In the genomic region with DNA sequence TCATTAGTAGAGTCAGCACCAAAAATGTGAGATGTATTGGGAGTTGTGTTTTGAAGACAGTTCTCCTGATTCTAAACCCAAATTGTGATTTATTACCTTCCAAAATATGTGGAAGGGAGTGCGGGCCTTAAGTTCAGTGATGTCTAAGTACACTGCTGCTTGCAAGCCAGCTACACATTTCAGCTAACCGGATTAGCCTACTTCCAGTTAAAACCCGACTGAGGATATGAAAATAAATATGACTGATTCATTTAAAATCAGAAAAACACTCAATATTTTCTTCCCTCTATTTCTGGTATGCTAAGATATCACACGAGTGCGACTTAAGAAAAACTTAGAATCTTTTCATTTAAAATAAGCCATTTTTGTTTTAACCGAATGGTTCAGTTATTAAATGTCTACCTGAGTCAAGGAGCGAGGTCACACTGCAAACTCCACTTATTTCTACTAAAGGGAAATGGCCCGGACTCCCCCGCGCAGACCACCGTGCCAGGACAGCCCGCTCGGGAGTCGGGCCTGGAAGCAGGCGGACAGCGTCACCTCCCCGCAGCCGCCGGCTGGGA, we compare ENCODE assay signal across 7 cellular contexts. TPM values are rescaled to one million over a fixed set of nuclear protein-coding genes. Genes with fewer than 3 reads are reported as not detected.
DNase-seq lines count a peak whose midpoint lies in the region; ATAC-seq and TF ChIP-seq lines count a peak whose summit lies in the region.

No MANE protein-coding gene starts in this region.

- TF ChIP-seq CTCF in HFF-Myc (IDR thresholded peaks at IDR 0.05; ENCODE audit: low read depth, low read length, missing control alignments) (no peak), fibroblast of villous mesenchyme (IDR thresholded peaks at IDR 0.05; ENCODE audit: insufficient read depth, low read depth, low read length) (no peak), progenitor cell of endocrine pancreas (IDR thresholded peaks at IDR 0.05; ENCODE audit: unreplicated experiment) (no peak)

- H3K27me3 Mint-ChIP-seq in progenitor cell of endocrine pancreas: peaks cover 43% of the 10 kb centered on the region

- H3K4me1 Mint-ChIP-seq in progenitor cell of endocrine pancreas (ENCODE audit: low read depth): peaks cover 2% of the 10 kb centered on the region

- H3K4me3 ChIP-seq in HFF-Myc (replicated peaks; ENCODE audit: low read depth, low read length): peak overlapping the region; percentile 91
- H3K4me3 ChIP-seq in fibroblast of villous mesenchyme (ENCODE audit: low read depth, low read length): peak overlapping the region; percentile 100

- H3K4me3 Mint-ChIP-seq in progenitor cell of endocrine pancreas (ENCODE audit: low read depth): peak overlapping the region; percentile 77

- peaks cover 4% of the 10 kb centered on the region for H3K9me3 Mint-ChIP-seq in progenitor cell of endocrine pancreas (ENCODE audit: low read depth)

- ATAC-seq in GM19455 (IDR thresholded peaks at IDR 0.05; ENCODE audit: unreplicated experiment): no peak

- H3K27ac Mint-ChIP-seq in progenitor cell of endocrine pancreas: peak overlapping the region; percentile 76

- no peaks in the 10 kb centered on the region for H3K36me3 Mint-ChIP-seq in progenitor cell of endocrine pancreas (ENCODE audit: insufficient read depth)

- DNase-seq in HFF-Myc (ENCODE audit: extremely low read depth, low read depth) (no peak), SW480 (ENCODE audit: low spot score) (peak; percentile 46), fibroblast of villous mesenchyme (ENCODE audit: low read depth) (peak; percentile 40), progenitor cell of endocrine pancreas (ENCODE audit: low spot score, unreplicated experiment) (no peak), pons (ENCODE audit: low spot score) (no peak), glomerular visceral epithelial cell (ENCODE audit: extremely low spot score) (no peak)

RNA-seq across cellular contexts. Expression of a gene that starts 0.8 kb away (rescaled TPM):
- total RNA-seq in fibroblast of villous mesenchyme (343 and 346 TPM in 2 replicates), progenitor cell of endocrine pancreas (2.2 and 3.0 TPM in 2 replicates)

Comparison
In these comparisons a context has a peak if more than half of its experiments do, and no peak if none do; other contexts are left out.
1. DNase-seq: peak in SW480 (single experiment) and fibroblast of villous mesenchyme (single experiment); none in HFF-Myc (single experiment), progenitor cell of endocrine pancreas (single experiment), pons (single experiment) and glomerular visceral epithelial cell (single experiment).
2. RNA of a gene that starts 0.8 kb away (total RNA-seq): 343 to 346 TPM in fibroblast of villous mesenchyme; 2.2 to 3.0 TPM in progenitor cell of endocrine pancreas; every median in the first group is over 10 times any median in the second.